1 cellular context compared by ENCODE assay signal in genomic region chr16:576197-576822, GRCh38.
TF ChIP-seq lines count a peak whose summit lies in the region.

No MANE protein-coding gene starts in this region.

TF ChIP-seq in HepG2, 621 proteins besides CTCF, POLR2A, EP300 and RAD21 (continued from another document):
- peak; percentile 64 for TF ChIP-seq STAG1 (CRISPR knock-in tag; IDR thresholded peaks at IDR 0.05)
- 0 out of 2 replicates have a peak, but pooled peaks have one; percentile 10 for TF ChIP-seq ZC3H13 (CRISPR knock-in tag; IDR thresholded peaks at IDR 0.05)
- peak; percentile 64 for TF ChIP-seq ZNF687 (CRISPR knock-in tag; IDR thresholded peaks at IDR 0.05)
- no peak for TF ChIP-seq ZNF546 (CRISPR knock-in tag; conservative IDR thresholded peaks at IDR 0.05)
- no peak for TF ChIP-seq GABPA (IDR thresholded peaks at IDR 0.05; ENCODE audit: low read depth, low read length)
- peak; percentile 48; the same call in 1 of the 2 replicates for TF ChIP-seq GABPA (CRISPR knock-in tag; IDR thresholded peaks at IDR 0.05; ENCODE audit: low read depth)
- TF ChIP-seq ZIK1 (CRISPR knock-in tag; IDR thresholded peaks at IDR 0.05; ENCODE audit: borderline replicate concordance, low read depth), result no peak
- no peak for TF ChIP-seq EHMT2 (IDR thresholded peaks at IDR 0.05; ENCODE audit: borderline replicate concordance, low read depth, low read length)
- TF ChIP-seq NPAS2 (CRISPR knock-in tag; IDR thresholded peaks at IDR 0.05; ENCODE audit: borderline replicate concordance), result no peak
- no peak for TF ChIP-seq SALL2 (CRISPR knock-in tag; IDR thresholded peaks at IDR 0.05)
- no peak for TF ChIP-seq ZNF367 (CRISPR knock-in tag; IDR thresholded peaks at IDR 0.05; ENCODE audit: borderline replicate concordance)
- TF ChIP-seq ZNF761 (CRISPR knock-in tag; conservative IDR thresholded peaks at IDR 0.05), result no peak
- TF ChIP-seq ZNF891 (CRISPR knock-in tag; IDR thresholded peaks at IDR 0.05), result no peak
- TF ChIP-seq ZNF720 (CRISPR knock-in tag; IDR thresholded peaks at IDR 0.05), result no peak
- TF ChIP-seq ERF (CRISPR knock-in tag; IDR thresholded peaks at IDR 0.05), result 0 out of 2 replicates have a peak, but pooled peaks have one; percentile 17
- peak; percentile 29; the same call in 1 of the 2 replicates for TF ChIP-seq KDM2A (CRISPR knock-in tag; IDR thresholded peaks at IDR 0.05; ENCODE audit: borderline replicate concordance, low read depth)
- TF ChIP-seq, protein P1, sequence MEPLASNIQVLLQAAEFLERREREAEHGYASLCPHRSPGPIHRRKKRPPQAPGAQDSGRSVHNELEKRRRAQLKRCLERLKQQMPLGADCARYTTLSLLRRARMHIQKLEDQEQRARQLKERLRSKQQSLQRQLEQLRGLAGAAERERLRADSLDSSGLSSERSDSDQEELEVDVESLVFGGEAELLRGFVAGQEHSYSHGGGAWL (CRISPR knock-in tag; IDR thresholded peaks at IDR 0.05), result peak; percentile 52; the same call in 1 of the 2 replicates
- no peak for TF ChIP-seq TBX3 (IDR thresholded peaks at IDR 0.05; ENCODE audit: borderline replicate concordance)
- 0 out of 2 replicates have a peak, but pooled peaks have one; percentile 25 for TF ChIP-seq ZNF547 (CRISPR knock-in tag; IDR thresholded peaks at IDR 0.05)
- no peak for TF ChIP-seq RFX1 (IDR thresholded peaks at IDR 0.05)
- TF ChIP-seq, protein P2, sequence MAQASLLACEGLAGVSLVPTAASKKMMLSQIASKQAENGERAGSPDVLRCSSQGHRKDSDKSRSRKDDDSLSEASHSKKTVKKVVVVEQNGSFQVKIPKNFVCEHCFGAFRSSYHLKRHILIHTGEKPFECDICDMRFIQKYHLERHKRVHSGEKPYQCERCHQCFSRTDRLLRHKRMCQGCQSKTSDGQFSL (CRISPR knock-in tag; IDR thresholded peaks at IDR 0.05), result no peak
- TF ChIP-seq MYC (CRISPR knock-in tag; IDR thresholded peaks at IDR 0.05; ENCODE audit: borderline replicate concordance), result peak; percentile 62
- no peak for TF ChIP-seq GTF3A (CRISPR knock-in tag; conservative IDR thresholded peaks at IDR 0.05)
- TF ChIP-seq ZNF607 (CRISPR knock-in tag; IDR thresholded peaks at IDR 0.05; ENCODE audit: borderline replicate concordance), result no peak
- TF ChIP-seq ZNF441 (CRISPR knock-in tag; IDR thresholded peaks at IDR 0.05; ENCODE audit: borderline replicate concordance), result no peak
- peak; percentile 50; the same call in 1 of the 2 replicates for TF ChIP-seq ZBTB38 (CRISPR knock-in tag; IDR thresholded peaks at IDR 0.05)
- 0 out of 2 replicates have a peak, but pooled peaks have one; percentile 25 for TF ChIP-seq ZNF614 (CRISPR knock-in tag; IDR thresholded peaks at IDR 0.05; ENCODE audit: borderline replicate concordance)
- no peak for TF ChIP-seq EED (CRISPR knock-in tag; IDR thresholded peaks at IDR 0.05)
- no peak for TF ChIP-seq ONECUT2 (CRISPR knock-in tag; IDR thresholded peaks at IDR 0.05)
- no peak for TF ChIP-seq ZNF709 (CRISPR knock-in tag; IDR thresholded peaks at IDR 0.05)
- TF ChIP-seq GLMP (CRISPR knock-in tag; IDR thresholded peaks at IDR 0.05; ENCODE audit: borderline replicate concordance), result no peak
- TF ChIP-seq ZNF33A (CRISPR knock-in tag; IDR thresholded peaks at IDR 0.05; ENCODE audit: borderline replicate concordance), result no peak
